ENCODE assay signal across 9 cellular contexts in the genomic region with DNA sequence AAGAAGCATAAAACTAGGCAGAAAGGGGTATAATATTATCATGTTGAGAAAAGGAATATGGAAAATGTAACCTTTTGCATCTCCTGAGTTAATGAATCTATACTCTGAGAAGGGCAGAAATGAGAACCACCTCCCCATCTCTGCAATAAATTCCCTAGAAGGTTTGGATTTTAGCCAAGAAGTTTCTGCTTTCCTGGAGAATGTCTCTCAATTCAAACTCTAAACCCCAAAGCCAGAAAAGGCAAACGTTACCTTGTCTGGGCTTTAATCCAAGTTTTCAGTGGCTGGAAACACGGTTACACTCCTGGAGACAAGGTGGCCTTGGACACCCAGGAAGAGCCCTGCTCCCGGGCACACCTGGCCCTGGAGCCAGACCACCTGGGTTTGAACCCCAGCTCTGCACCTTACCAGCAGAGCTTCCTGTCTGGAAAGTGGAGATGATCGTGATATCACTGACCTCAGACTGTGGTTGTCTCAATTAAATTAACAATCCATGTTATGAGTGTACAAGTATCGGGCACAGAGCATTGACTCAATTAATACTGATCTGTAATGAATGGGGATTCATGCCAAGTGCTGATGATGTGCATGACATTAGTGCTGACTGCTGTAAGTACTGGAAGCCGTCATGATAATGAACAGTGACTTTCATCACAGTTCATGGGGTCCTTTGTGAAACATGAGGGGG. TPM values are rescaled to one million over a fixed set of nuclear protein-coding genes. Genes with fewer than 3 reads are reported as not detected.
"Had no signal": no experiment of that assay in that cellular context is flagged by ENCODE, and none has a peak within 500 bp of the region (broad histone marks: within the 10 kb centered on the region; RNA-seq: fewer than 3 reads in every experiment).

No MANE protein-coding gene starts in this region.

RNA-seq across cellular contexts. Expression of a gene that starts 14.1 kb away (rescaled TPM):
- total RNA-seq: activated CD8-positive, alpha-beta T cell treated with anti-CD3 and anti-CD28 coated beads for 36 hours; activated naive CD8-positive, alpha-beta T cell treated with anti-CD3 and anti-CD28 coated beads, Interleukin-2, amount 10 ng/mL, durations not matched to agents 7 days and 5 days; activated T-cell treated with anti-CD3 and anti-CD28 coated beads, Interleukin-2, amount 50 U/mL, for 72 hours; activated T-helper 2 cell treated with anti-CD3 and anti-CD28 coated beads, Interferon-gamma antibody, Interleukin-2, Interleukin-4, amounts not matched to agents 10 μg/mL and 5 μg/mL and 100 μg/mL, durations not matched to agents 14 hours and 24 hours and 36 hours; chondrocyte; OCI-LY7; RPMI7951; SJCRH30; T-helper 1 cell treated with Interleukin-12 subunit alpha and Interleukin-12 subunit beta and Interleukin-4 antibody, amounts not matched to agents 30 ng/mL and 1 ng/mL, for 36 hours had no signal
